ENCODE assay signal across 25 cellular contexts in genomic region chr4:115361781-115362180, GRCh38.
DNase-seq lines count a peak whose midpoint lies in the region; ATAC-seq and TF ChIP-seq lines count a peak whose summit lies in the region.
"Had no signal": no experiment of that assay in that cellular context is flagged by ENCODE, and none has a peak within 500 bp of the region (broad histone marks: within the 10 kb centered on the region; RNA-seq: fewer than 3 reads in every experiment).

No MANE protein-coding gene starts in this region.

- H2AK5ac ChIP-seq in trophoblast cell (ENCODE audit: low read length), result no peak overlapping the region

- no peaks in the 10 kb centered on the region for H3K79me2 ChIP-seq in trophoblast cell (ENCODE audit: control insufficient read depth, insufficient read depth, low read length, poor library complexity)

- H3K4me3 Mint-ChIP-seq in stimulated activated naive CD8-positive, alpha-beta T cell treated with anti-CD3 and anti-CD28 coated beads, Interleukin-15, amount 100 ng/mL, for 72 hours, result no peak overlapping the region
- H3K4me3 Mint-ChIP-seq: B cell; CD8-positive, alpha-beta T cell had no signal

- H3K36me3 ChIP-seq in trophoblast cell (ENCODE audit: control insufficient read depth in 1 of 2, insufficient read depth in 2 of 2, low read length in 2 of 2), result no peaks in the 10 kb centered on the region
- H3K36me3 ChIP-seq: MG63 had no signal

- H4K91ac ChIP-seq in trophoblast cell (ENCODE audit: low read depth, low read length), result no peak overlapping the region

- no peaks in the 10 kb centered on the region for H3K27me3 ChIP-seq in trophoblast cell (ENCODE audit: insufficient read depth, low read length)
- H3K27me3 ChIP-seq: MG63 had no signal

- no peak overlapping the region for H2BK12ac ChIP-seq in trophoblast cell (ENCODE audit: low read length)

- no peak overlapping the region for H3K9ac ChIP-seq in trophoblast cell (ENCODE audit: low read length)

- no peak overlapping the region for H3K27ac Mint-ChIP-seq in stimulated activated naive CD8-positive, alpha-beta T cell treated with anti-CD3 and anti-CD28 coated beads, Interleukin-15, amount 100 ng/mL, for 72 hours
- H3K27ac Mint-ChIP-seq: B cell; CD8-positive, alpha-beta T cell had no signal

- H3K4me2 ChIP-seq in trophoblast cell (ENCODE audit: low read length), result no peak overlapping the region

- H2AFZ ChIP-seq in trophoblast cell (ENCODE audit: insufficient read depth, low read length, poor library complexity), result no peak overlapping the region

- H4K12ac ChIP-seq in trophoblast cell (ENCODE audit: low read depth, low read length), result no peak overlapping the region

- H3K9me3 ChIP-seq in trophoblast cell (ENCODE audit: insufficient read depth, low read depth, low read length), result peaks cover 2% of the 10 kb centered on the region
- H3K9me3 ChIP-seq: Caco-2, MG63 had no signal

- TF ChIP-seq CTCF in choroid plexus epithelial cell (conservative IDR thresholded peaks at IDR 0.05; ENCODE audit: low read depth, low read length) (no peak), fibroblast of mammary gland (conservative IDR thresholded peaks at IDR 0.05; ENCODE audit: control insufficient read depth, insufficient read depth, low read depth, low read length) (no peak)

- H3K18ac ChIP-seq in trophoblast cell (ENCODE audit: low read length), result no peak overlapping the region

- H3K23ac ChIP-seq in trophoblast cell (ENCODE audit: low read length), result no peak overlapping the region

- H3K14ac ChIP-seq in trophoblast cell (ENCODE audit: low read length), result no peak overlapping the region

- ATAC-seq in stimulated activated naive CD8-positive, alpha-beta T cell treated with anti-CD3 and anti-CD28 coated beads, Interleukin-15, amount 100 ng/mL, for 72 hours, result no peak
- ATAC-seq in GM19023 (IDR thresholded peaks at IDR 0.05; ENCODE audit: unreplicated experiment), result no peak
- ATAC-seq: CD8-positive, alpha-beta T cell; HCT116; K562; PC-3 had no signal

- no peaks in the 10 kb centered on the region for H3K4me1 Mint-ChIP-seq in stimulated activated naive CD8-positive, alpha-beta T cell treated with anti-CD3 and anti-CD28 coated beads, Interleukin-15, amount 100 ng/mL, for 72 hours
- H3K4me1 Mint-ChIP-seq: B cell had no signal

- H2BK5ac ChIP-seq in trophoblast cell (ENCODE audit: low read depth, low read length, poor library complexity), result no peak overlapping the region

- H3K4ac ChIP-seq in trophoblast cell (ENCODE audit: low read depth, low read length), result no peak overlapping the region

- no peaks in the 10 kb centered on the region for H3K4me1 ChIP-seq in trophoblast cell (ENCODE audit: control insufficient read depth in 1 of 2, insufficient read depth in 2 of 2, low read length in 2 of 2)
- H3K4me1 ChIP-seq: Caco-2 had no signal

- H3K4me3 ChIP-seq in choroid plexus epithelial cell (ENCODE audit: low read depth, low read length), result no peak overlapping the region
- H3K4me3 ChIP-seq in fibroblast of mammary gland (ENCODE audit: control insufficient read depth, low read depth, low read length), result no peak overlapping the region
- H3K4me3 ChIP-seq in trophoblast cell (ENCODE audit: low read depth, low read length), result no peak overlapping the region
- H3K4me3 ChIP-seq: K562, MG63 had no signal

- H2BK120ac ChIP-seq in trophoblast cell (ENCODE audit: insufficient read depth, low read length, poor library complexity), result no peak overlapping the region

- H3K9me3 Mint-ChIP-seq in stimulated activated naive CD8-positive, alpha-beta T cell treated with anti-CD3 and anti-CD28 coated beads, Interleukin-15, amount 100 ng/mL, for 72 hours, result no peaks in the 10 kb centered on the region

- H3K79me1 ChIP-seq in trophoblast cell (ENCODE audit: low read length), result no peaks in the 10 kb centered on the region

- DNase-seq in LHCN-M2 (ENCODE audit: low read depth) (peak; percentile 60), choroid plexus epithelial cell (ENCODE audit: low read depth) (peak; percentile 16), fibroblast of mammary gland (ENCODE audit: low read depth) (peak; percentile 22), trophoblast cell (peak; percentile 10 to 78), T-helper 9 cell (no peak)
- DNase-seq in stimulated activated naive CD8-positive, alpha-beta T cell treated with anti-CD3 and anti-CD28 coated beads, Interleukin-15, amount 100 ng/mL, for 72 hours, result no peak
- DNase-seq: Caco-2; CD8-positive, alpha-beta T cell; DMS 273 treated with DMSO at 0.1 percent for 48 hours; DMS79; EL; GDM1; Kasumi-1; MG63; NCI-H2029; NCI-H446; NCI-H524 treated with DMSO at 0.1 percent for 48 hours; NCI-H774; NK-92 treated with Interleukin-12 subunit alpha and Interleukin-12 subunit beta, amount 100 ng/mL, for 24 hours; PC-3 had no signal

- no peak overlapping the region for H3K27ac ChIP-seq in trophoblast cell (ENCODE audit: low read depth, low read length)
- H3K27ac ChIP-seq: C4-2B had no signal

- no peaks in the 10 kb centered on the region for H3K27me3 Mint-ChIP-seq in stimulated activated naive CD8-positive, alpha-beta T cell treated with anti-CD3 and anti-CD28 coated beads, Interleukin-15, amount 100 ng/mL, for 72 hours
- H3K27me3 Mint-ChIP-seq: B cell had no signal

- H4K8ac ChIP-seq in trophoblast cell (ENCODE audit: low read depth, low read length), result no peak overlapping the region

Comparison
In these comparisons a context has a peak if more than half of its experiments do, and no peak if none do; other contexts are left out.
1. DNase-seq: peak in LHCN-M2 (single experiment), choroid plexus epithelial cell (single experiment), fibroblast of mammary gland (single experiment) and trophoblast cell (2 of 2); none in stimulated activated naive CD8-positive, alpha-beta T cell treated with anti-CD3 and anti-CD28 coated beads, Interleukin-15, amount 100 ng/mL, for 72 hours (0 of 2) and T-helper 9 cell (single experiment).